Comparison of ENCODE assay signal across 15 cellular contexts in genomic region chr11:62054081-62054480, GRCh38.
DNase-seq lines count a peak whose midpoint lies in the region; ATAC-seq and TF ChIP-seq lines count a peak whose summit lies in the region.
"Had no signal": no experiment of that assay in that cellular context is flagged by ENCODE, and none has a peak within 500 bp of the region (broad histone marks: within the 10 kb centered on the region; RNA-seq: fewer than 3 reads in every experiment).

No MANE protein-coding gene starts in this region.

- no peaks in the 10 kb centered on the region for H3K27me3 Mint-ChIP-seq in MCF 10A (ENCODE audit: insufficient read depth, unreplicated experiment)

- DNase-seq in MCF 10A (ENCODE audit: unreplicated experiment), result no peak
- DNase-seq in mammary epithelial cell, result no peak
- no peak for DNase-seq in PC-9
- DNase-seq in DMS79 (lab: John Stamatoyannopoulos, UW), result no peak
- no peak for DNase-seq in gastrocnemius medialis
- no peak for DNase-seq in HT-29 (ENCODE audit: low spot score)
- DNase-seq: DMS79 treated with DMSO at 0.1 percent for 48 hours, GOT3 had no signal

- H3K4me2 ChIP-seq in mammary epithelial cell (ENCODE audit: insufficient read depth, low read depth, low read length) (no peak overlapping the region), PC-9 (peak overlapping the region; percentile 64)

- no peak for TF ChIP-seq CTCF in MCF 10A (IDR thresholded peaks at IDR 0.05; ENCODE audit: unreplicated experiment)
- TF ChIP-seq CTCF in mammary epithelial cell (conservative IDR thresholded peaks at IDR 0.05 in 1 of 2, IDR thresholded peaks at IDR 0.05 in 1 of 2; ENCODE audit: extremely low read depth in 1 of 2, insufficient read depth in 1 of 2, low read depth in 1 of 2, low read length in 2 of 2), result no peak
- no peak for TF ChIP-seq CTCF in PC-9 (conservative IDR thresholded peaks at IDR 0.05)
- no peak for TF ChIP-seq CTCF in neutrophil (IDR thresholded peaks at IDR 0.05)
- TF ChIP-seq CTCF in gastrocnemius medialis (IDR thresholded peaks at IDR 0.05 in 4 of 5, conservative IDR thresholded peaks at IDR 0.05 in 1 of 5), result no peak

- no peak overlapping the region for H3K27ac ChIP-seq in mammary epithelial cell (ENCODE audit: insufficient read depth, low read depth, low read length)
- peak overlapping the region; percentile 85 for H3K27ac ChIP-seq in PC-9
- H3K27ac ChIP-seq in neutrophil, result peak overlapping the region; percentile 25
- no peak overlapping the region for H3K27ac ChIP-seq in gastrocnemius medialis
- H3K27ac ChIP-seq: 22Rv1 had no signal

- peaks cover 18% of the 10 kb centered on the region for H3K4me1 Mint-ChIP-seq in MCF 10A (ENCODE audit: insufficient read depth, unreplicated experiment)
- H3K4me1 Mint-ChIP-seq: CD4-positive, CD25-positive, alpha-beta regulatory T cell had no signal

- BruUV-seq in MCF 10A (replicated peaks; lab: Mats Ljungman, UMichigan), result TSS peak; percentile 76
- no TSS peak for BruUV-seq in mammary epithelial cell (replicated peaks; lab: Mats Ljungman, UMichigan)
- no TSS peak for BruUV-seq in PC-9 (replicated peaks; lab: Mats Ljungman, UMichigan)

- H3K9me3 ChIP-seq in mammary epithelial cell (replicated peaks; ENCODE audit: insufficient read depth, low read length) (no peaks in the 10 kb centered on the region), PC-9 (ENCODE audit: insufficient read depth, low read depth) (no peaks in the 10 kb centered on the region; the same call in 1 of the 2 replicates), neutrophil (no peaks in the 10 kb centered on the region), gastrocnemius medialis (no peaks in the 10 kb centered on the region)
- H3K9me3 ChIP-seq: BLaER1 treated with 17β-estradiol and CSF1 and Interleukin-3, amounts not matched to agents 10 nM and 100 nM had no signal

- peaks cover 44% of the 10 kb centered on the region for H3F3A ChIP-seq in PC-9 (ENCODE audit: insufficient read depth, low read depth)

- H3K9ac ChIP-seq in mammary epithelial cell (ENCODE audit: insufficient read depth, low read length), result no peak overlapping the region

- no peak overlapping the region for H2AFZ ChIP-seq in mammary epithelial cell (ENCODE audit: low read depth, low read length)
- H2AFZ ChIP-seq in PC-9, result no peak overlapping the region

- peak overlapping the region; percentile 26 for H3K4me3 Mint-ChIP-seq in MCF 10A (ENCODE audit: unreplicated experiment)
- H3K4me3 Mint-ChIP-seq: CD4-positive, CD25-positive, alpha-beta regulatory T cell; H9 had no signal

- TF ChIP-seq POLR2A in gastrocnemius medialis (IDR thresholded peaks at IDR 0.05), result no peak

- CTCF ChIA-PET in MCF 10A (lab: Yijun Ruan, JAX), result interaction anchor here (0.6 to 7.3 kb wide), 35 partner anchors 8 to 257 kb away, joined by 3 to 123 read pairs (median 4); no protein-coding TSS in a partner anchor
- CTCF ChIA-PET in mammary epithelial cell (lab: Charles Lee; ENCODE audit: low non-redundant PET), result interaction anchor here (0.8 kb wide), 1 partner anchor 257 kb away, joined by 3 read pairs; no protein-coding TSS in a partner anchor
- CTCF ChIA-PET in PC-9 (lab: Charles Lee), result interaction anchor here (0.6 to 2.3 kb wide), 7 partner anchors 28 to 125 kb away, joined by 3 to 8 read pairs (median 4); no protein-coding TSS in a partner anchor

- H3K4me1 ChIP-seq in mammary epithelial cell (ENCODE audit: insufficient read depth, low read length) (peaks cover 8% of the 10 kb centered on the region), PC-9 (replicated peaks; ENCODE audit: insufficient read depth) (peaks cover 58% of the 10 kb centered on the region), neutrophil (ENCODE audit: control insufficient read depth in 1 of 2, insufficient read depth in 1 of 2, low read depth in 1 of 2, low read length in 1 of 2) (peaks cover 0 to 4% of the 10 kb centered on the region in 2 experiments), gastrocnemius medialis (no peaks in the 10 kb centered on the region)

- POLR2A ChIA-PET in MCF 10A (lab: Yijun Ruan, JAX) (interaction anchor here (0.9 to 36.1 kb wide), 4 partner anchors 12 to 155 kb away, joined by 4 to 1703 read pairs (median 6); partner anchors contain the start of gene FTH1), PC-9 (lab: Charles Lee; ENCODE audit: unreplicated experiment) (interaction anchor here (0.6 to 1.0 kb wide), 3 partner anchors 9 to 91 kb away, joined by 3 to 4 read pairs (median 4); no protein-coding TSS in a partner anchor)

- H3K79me2 ChIP-seq in mammary epithelial cell (ENCODE audit: insufficient read depth, low read length), result no peaks in the 10 kb centered on the region
- peaks cover 8% of the 10 kb centered on the region for H3K79me2 ChIP-seq in PC-9 (ENCODE audit: low read depth)

- dilution Hi-C loops in mammary epithelial cell (cut with HindIII; ENCODE audit: low sequenced_read_pairs), result loop anchor here (5.0 kb wide), 1 partner anchor 53 kb away; no protein-coding TSS in a partner anchor

- peak overlapping the region; percentile 75 for H3K27ac Mint-ChIP-seq in MCF 10A (ENCODE audit: low read depth, unreplicated experiment)
- H3K27ac Mint-ChIP-seq: H9 had no signal

- in situ Hi-C loops in mammary epithelial cell (cut with MboI; ENCODE audit: low sequenced_read_pairs in 2 of 2), result loop anchor here (5.0 to 25.0 kb wide), 2 partner anchors 92 to 267 kb away; partner anchors contain the start of genes FEN1 (in 1 of the 2) and TMEM258 (in 1 of the 2)
- in situ Hi-C loops in gastrocnemius medialis (cut with MboI; ENCODE audit: low sequenced_read_pairs in 4 of 4), result no loop called here

- H3K4me3 ChIP-seq in mammary epithelial cell (replicated peaks in 1 of 3; ENCODE audit: insufficient read depth in 1 of 3, low read depth in 2 of 3, low read length in 3 of 3) (no peak overlapping the region), PC-9 (no peak overlapping the region; the same call in 1 of the 2 replicates), neutrophil (ENCODE audit: low read depth in 1 of 2, low read length in 1 of 2) (no peak overlapping the region), gastrocnemius medialis (no peak overlapping the region)
- H3K4me3 ChIP-seq: K562 had no signal

- H4K20me1 ChIP-seq in mammary epithelial cell (ENCODE audit: insufficient read depth, low read length) (no peaks in the 10 kb centered on the region), PC-9 (ENCODE audit: insufficient read depth) (no peaks in the 10 kb centered on the region)
- H4K20me1 ChIP-seq: BLaER1 treated with 17β-estradiol and CSF1 and Interleukin-3, amounts not matched to agents 10 nM and 100 nM had no signal

- H3K9me3 Mint-ChIP-seq in MCF 10A (ENCODE audit: unreplicated experiment), result no peaks in the 10 kb centered on the region
- H3K9me3 Mint-ChIP-seq: CD4-positive, CD25-positive, alpha-beta regulatory T cell had no signal

- H3K27me3 ChIP-seq in mammary epithelial cell (ENCODE audit: insufficient read depth, low read length) (no peaks in the 10 kb centered on the region), PC-9 (ENCODE audit: insufficient read depth, low read depth) (no peaks in the 10 kb centered on the region), neutrophil (no peaks in the 10 kb centered on the region), gastrocnemius medialis (no peaks in the 10 kb centered on the region)
- H3K27me3 ChIP-seq: BLaER1 treated with 17β-estradiol and CSF1 and Interleukin-3, amounts not matched to agents 10 nM and 100 nM had no signal

- no peaks in the 10 kb centered on the region for H3K36me3 Mint-ChIP-seq in MCF 10A (ENCODE audit: insufficient read depth, unreplicated experiment)
- H3K36me3 Mint-ChIP-seq: CD4-positive, CD25-positive, alpha-beta regulatory T cell had no signal

- ATAC-seq in GM18907 (IDR thresholded peaks at IDR 0.05; ENCODE audit: unreplicated experiment) (no peak), gastrocnemius medialis (no peak)

- H3K36me3 ChIP-seq in mammary epithelial cell (ENCODE audit: insufficient read depth, low read length) (no peaks in the 10 kb centered on the region), PC-9 (ENCODE audit: low read depth) (no peaks in the 10 kb centered on the region), neutrophil (no peaks in the 10 kb centered on the region), gastrocnemius medialis (no peaks in the 10 kb centered on the region)
- H3K36me3 ChIP-seq: BLaER1 treated with 17β-estradiol and CSF1 and Interleukin-3, amounts not matched to agents 10 nM and 100 nM had no signal

- intact Hi-C loops in MCF 10A (cut with micrococcal nuclease), result loop anchor here (1.0 to 5.0 kb wide), 8 partner anchors 29 to 257 kb away; partner anchors contain the start of gene FTH1
- intact Hi-C loops in mammary epithelial cell (cut with micrococcal nuclease), result loop anchor here (1.0 to 2.0 kb wide), 6 partner anchors 87 to 257 kb away; partner anchors contain the start of gene FTH1
- intact Hi-C loops in PC-9 (cut with micrococcal nuclease; ENCODE audit: unreplicated experiment), result loop anchor here (1.0 to 10.0 kb wide), 9 partner anchors 28 to 259 kb away; partner anchors contain the start of genes FEN1, FTH1 and TMEM258
- intact Hi-C loops in gastrocnemius medialis (cut with DNase I; ENCODE audit: low total_unique reads), result no loop called here

- 95% methylated on average over 5 of the region's 5 CpGs for WGBS in mammary epithelial cell (ENCODE audit: low coverage, missing lambda C conversion rate)

- H3K9me2 ChIP-seq in PC-9 (ENCODE audit: insufficient read depth), result no peaks in the 10 kb centered on the region

Comparison
In these comparisons a context has a peak if more than half of its experiments do, and no peak if none do; other contexts are left out.
1. H3K27ac ChIP-seq: peak in PC-9 (single experiment) and neutrophil (single experiment); none in mammary epithelial cell (single experiment) and gastrocnemius medialis (0 of 4).
2. in situ Hi-C loops: an anchor here in mammary epithelial cell (5.0 to 25.0 kb wide); none called in gastrocnemius medialis.